15 cellular contexts compared by ENCODE assay signal in the genomic region with DNA sequence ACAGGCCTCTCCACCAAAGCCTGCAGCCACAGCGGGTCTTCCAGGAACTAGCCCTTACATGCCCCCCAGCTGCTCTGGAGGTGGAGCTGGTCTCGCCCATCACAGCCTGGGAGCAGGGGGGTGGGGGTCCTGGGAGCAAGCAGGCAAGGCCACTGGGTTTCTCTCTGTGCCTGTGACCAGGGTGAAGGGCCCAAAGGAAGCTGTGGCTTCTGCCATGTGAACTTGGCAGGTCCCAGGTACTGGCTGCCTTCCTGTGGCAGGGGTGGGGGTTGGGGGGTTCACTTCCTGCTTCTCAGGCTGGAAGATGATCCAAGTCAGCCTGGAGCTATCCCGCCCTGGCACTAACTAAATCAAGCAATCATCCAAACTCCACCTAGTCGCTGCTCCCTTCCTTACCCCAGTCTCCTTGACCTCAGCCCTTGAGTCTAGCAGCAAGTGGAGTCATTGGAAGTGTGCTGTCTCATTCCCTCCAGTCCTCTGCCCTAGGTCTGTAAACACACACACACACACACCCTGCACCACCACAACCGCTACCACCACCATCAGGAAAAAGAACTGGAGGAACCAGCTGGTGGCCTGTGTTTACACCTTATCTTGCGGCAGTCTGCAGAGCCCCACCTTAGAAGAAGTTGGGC. TPM values are rescaled to one million over a fixed set of nuclear protein-coding genes. Genes with fewer than 3 reads are reported as not detected.
DNase-seq lines count a peak whose midpoint lies in the region; ATAC-seq and TF ChIP-seq lines count a peak whose summit lies in the region.
"Had no signal": no experiment of that assay in that cellular context is flagged by ENCODE, and none has a peak within 500 bp of the region (broad histone marks: within the 10 kb centered on the region; RNA-seq: fewer than 3 reads in every experiment).

No MANE protein-coding gene starts in this region.

- no peak for DNase-seq in activated CD4-positive, alpha-beta T cell treated with anti-CD3 and anti-CD28 coated beads, Interleukin-2, amount 10 ng/mL, durations not matched to agents 7 days and 5 days
- no peak for DNase-seq in activated CD4-positive, alpha-beta T cell treated with anti-CD3 and anti-CD28 coated beads for 36 hours
- DNase-seq in body of pancreas (peak; percentile 61 to 81 (median 80)), left colon (peak; percentile 79 to 81), ureter (ENCODE audit: low spot score) (peak; percentile 79), C1 segment of cervical spinal cord (lab: John Stamatoyannopoulos, UW) (no peak), superior temporal gyrus (ENCODE audit: extremely low spot score) (no peak)
- DNase-seq in activated T-cell treated with anti-CD3 and anti-CD28 coated beads, Interleukin-2, amount 50 U/mL, for 48 hours, result no peak
- DNase-seq: activated CD4-positive, alpha-beta T cell treated with anti-CD3 and anti-CD28 coated beads, Interleukin-2, amount 10 ng/mL, durations not matched to agents 24 days and 14 days; activated gamma-delta T cell treated with Interleukin-2 at 50 U/mL for 16 hours; left ventricle myocardium inferior; NCI-H1436 treated with DMSO at 0.1 percent for 48 hours; stimulated activated naive CD4-positive, alpha-beta T cell treated with Interleukin-2 at 50 U/mL for 16 hours had no signal

- ATAC-seq in activated CD4-positive, alpha-beta T cell treated with anti-CD3 and anti-CD28 coated beads for 36 hours, result no peak
- ATAC-seq in body of pancreas, result peak; percentile 85
- peak; percentile 86 for ATAC-seq in left colon
- ATAC-seq: psoas muscle had no signal

- H3K4me1 ChIP-seq in body of pancreas, result peaks cover 18% of the 10 kb centered on the region
- H3K4me1 ChIP-seq: left ventricle myocardium inferior, psoas muscle had no signal

- WGBS in body of pancreas, 2 donors, result 33 to 40% methylated on average over 5 to 6 of the region's 6 CpGs

- peaks cover 3% of the 10 kb centered on the region for H3K36me3 Mint-ChIP-seq in activated CD4-positive, alpha-beta T cell treated with anti-CD3 and anti-CD28 coated beads, Interleukin-2, amount 10 ng/mL, durations not matched to agents 7 days and 5 days (ENCODE audit: low read depth)
- no peaks in the 10 kb centered on the region for H3K36me3 Mint-ChIP-seq in activated CD4-positive, alpha-beta T cell treated with anti-CD3 and anti-CD28 coated beads for 36 hours (ENCODE audit: low read depth)

- no peak for TF ChIP-seq POLR2A in body of pancreas (IDR thresholded peaks at IDR 0.05)

- CTCF ChIA-PET in activated CD4-positive, alpha-beta T cell treated with anti-CD3 and anti-CD28 coated beads, Interleukin-2, amount 10 ng/mL, durations not matched to agents 7 days and 5 days (lab: Charles Lee), result no interaction called here
- CTCF ChIA-PET in activated CD4-positive, alpha-beta T cell treated with anti-CD3 and anti-CD28 coated beads for 36 hours (lab: Charles Lee), result interaction anchor here (0.6 to 1.2 kb wide), 5 partner anchors 10 to 133 kb away, joined by 3 to 4 read pairs (median 4); no protein-coding TSS in a partner anchor

- H3K27ac ChIP-seq in body of pancreas, result peak overlapping the region; percentile 60 to 78 (median 66)
- H3K27ac ChIP-seq: left ventricle myocardium inferior, psoas muscle had no signal

- no peaks in the 10 kb centered on the region for H3K27me3 ChIP-seq in body of pancreas

- H3K27ac Mint-ChIP-seq in activated CD4-positive, alpha-beta T cell treated with anti-CD3 and anti-CD28 coated beads, Interleukin-2, amount 10 ng/mL, durations not matched to agents 7 days and 5 days, result peak overlapping the region; percentile 22
- H3K27ac Mint-ChIP-seq in activated CD4-positive, alpha-beta T cell treated with anti-CD3 and anti-CD28 coated beads for 36 hours, result no peak overlapping the region
- H3K27ac Mint-ChIP-seq: activated CD4-positive, alpha-beta T cell treated with anti-CD3 and anti-CD28 coated beads, Interleukin-2, amount 10 ng/mL, durations not matched to agents 24 days and 14 days had no signal

- POLR2A ChIA-PET in activated CD4-positive, alpha-beta T cell treated with anti-CD3 and anti-CD28 coated beads, Interleukin-2, amount 10 ng/mL, durations not matched to agents 7 days and 5 days (lab: Charles Lee), result no interaction called here
- POLR2A ChIA-PET in activated CD4-positive, alpha-beta T cell treated with anti-CD3 and anti-CD28 coated beads for 36 hours (lab: Charles Lee), result interaction anchor here (0.6 kb wide), 1 partner anchor 628 kb away, joined by 3 read pairs; no protein-coding TSS in a partner anchor

- no peak overlapping the region for H3K4me3 Mint-ChIP-seq in activated CD4-positive, alpha-beta T cell treated with anti-CD3 and anti-CD28 coated beads, Interleukin-2, amount 10 ng/mL, durations not matched to agents 7 days and 5 days
- no peak overlapping the region for H3K4me3 Mint-ChIP-seq in activated CD4-positive, alpha-beta T cell treated with anti-CD3 and anti-CD28 coated beads for 36 hours
- H3K4me3 Mint-ChIP-seq: activated CD4-positive, alpha-beta T cell treated with anti-CD3 and anti-CD28 coated beads, Interleukin-2, amount 10 ng/mL, durations not matched to agents 24 days and 14 days had no signal

- no peak overlapping the region for H3K4me3 ChIP-seq in body of pancreas
- H3K4me3 ChIP-seq: left ventricle myocardium inferior, psoas muscle had no signal

- H3K4me1 Mint-ChIP-seq in activated CD4-positive, alpha-beta T cell treated with anti-CD3 and anti-CD28 coated beads, Interleukin-2, amount 10 ng/mL, durations not matched to agents 7 days and 5 days, result peaks cover 11% of the 10 kb centered on the region
- H3K4me1 Mint-ChIP-seq in activated CD4-positive, alpha-beta T cell treated with anti-CD3 and anti-CD28 coated beads for 36 hours, result peaks cover 12% of the 10 kb centered on the region

- H3K27me3 Mint-ChIP-seq in activated CD4-positive, alpha-beta T cell treated with anti-CD3 and anti-CD28 coated beads, Interleukin-2, amount 10 ng/mL, durations not matched to agents 7 days and 5 days, result no peaks in the 10 kb centered on the region
- H3K27me3 Mint-ChIP-seq in activated CD4-positive, alpha-beta T cell treated with anti-CD3 and anti-CD28 coated beads for 36 hours, result no peaks in the 10 kb centered on the region
- H3K27me3 Mint-ChIP-seq: activated CD4-positive, alpha-beta T cell treated with anti-CD3 and anti-CD28 coated beads, Interleukin-2, amount 10 ng/mL, durations not matched to agents 24 days and 14 days had no signal

- no peak for TF ChIP-seq CTCF in body of pancreas (IDR thresholded peaks at IDR 0.05)

- no peaks in the 10 kb centered on the region for H3K9me3 ChIP-seq in body of pancreas
- H3K9me3 ChIP-seq: psoas muscle had no signal

- intact Hi-C loops in activated CD4-positive, alpha-beta T cell treated with anti-CD3 and anti-CD28 coated beads for 36 hours (cut with DNase I, micrococcal nuclease), result no loop called here
- intact Hi-C loops in body of pancreas (cut with DNase I) (no loop called here), left colon (cut with DNase I, micrococcal nuclease) (no loop called here)

- no peaks in the 10 kb centered on the region for H3K36me3 ChIP-seq in body of pancreas (replicated peaks in 1 of 2; ENCODE audit: insufficient read depth in 1 of 2, low read depth in 2 of 2)
- H3K36me3 ChIP-seq: left ventricle myocardium inferior had no signal

- H3K9me3 Mint-ChIP-seq in activated CD4-positive, alpha-beta T cell treated with anti-CD3 and anti-CD28 coated beads, Interleukin-2, amount 10 ng/mL, durations not matched to agents 7 days and 5 days, result peaks cover 17% of the 10 kb centered on the region
- H3K9me3 Mint-ChIP-seq in activated CD4-positive, alpha-beta T cell treated with anti-CD3 and anti-CD28 coated beads for 36 hours (ENCODE audit: low read depth), result peaks cover 2% of the 10 kb centered on the region

RNA-seq across cellular contexts. Expression of a gene that starts 29.5 kb away (rescaled TPM):
- total RNA-seq in activated CD4-positive, alpha-beta T cell treated with anti-CD3 and anti-CD28 coated beads, Interleukin-2, amount 10 ng/mL, durations not matched to agents 7 days and 5 days, result 10 to 100 TPM; 36.7 to 42.0 TPM
- 10 to 100 TPM; 30.3 TPM for total RNA-seq in activated CD4-positive, alpha-beta T cell treated with anti-CD3 and anti-CD28 coated beads for 36 hours
- total RNA-seq in body of pancreas, result 10 to 100 TPM; 10.9 to 16.8 TPM
- total RNA-seq in left colon, result 10 to 100 TPM; 15.9 to 24.4 TPM
- 26.6 TPM for total RNA-seq in ureter

RNA-seq across cellular contexts. Expression of a gene that starts 44.5 kb away (rescaled TPM):
- under 1 TPM in 1 of 2 experiments, not detected in 1; 0.21 TPM for total RNA-seq in activated CD4-positive, alpha-beta T cell treated with anti-CD3 and anti-CD28 coated beads, Interleukin-2, amount 10 ng/mL, durations not matched to agents 7 days and 5 days
- total RNA-seq in activated CD4-positive, alpha-beta T cell treated with anti-CD3 and anti-CD28 coated beads for 36 hours, result not detected
- 1 to 10 TPM; 3.3 to 5.4 TPM for total RNA-seq in body of pancreas
- total RNA-seq in left colon, result 10 to 100 TPM; 48.5 to 64.5 TPM
- total RNA-seq in ureter, result 9.8 TPM
- total RNA-seq: activated CD4-positive, alpha-beta T cell treated with anti-CD3 and anti-CD28 coated beads, Interleukin-2, amount 10 ng/mL, durations not matched to agents 24 days and 14 days; fibroblast of villous mesenchyme; left ventricle myocardium inferior; psoas muscle had no signal

Comparison
In these comparisons a context has a peak if more than half of its experiments do, and no peak if none do; other contexts are left out.
1. DNase-seq: peak in body of pancreas (4 of 4), left colon (2 of 2) and ureter (single experiment); none in activated CD4-positive, alpha-beta T cell treated with anti-CD3 and anti-CD28 coated beads, Interleukin-2, amount 10 ng/mL, durations not matched to agents 7 days and 5 days (single experiment), activated CD4-positive, alpha-beta T cell treated with anti-CD3 and anti-CD28 coated beads for 36 hours (single experiment), C1 segment of cervical spinal cord (0 of 14), activated T-cell treated with anti-CD3 and anti-CD28 coated beads, Interleukin-2, amount 50 U/mL, for 48 hours (0 of 2) and superior temporal gyrus (single experiment).